13 cellular contexts compared by ENCODE assay signal in the genomic region with DNA sequence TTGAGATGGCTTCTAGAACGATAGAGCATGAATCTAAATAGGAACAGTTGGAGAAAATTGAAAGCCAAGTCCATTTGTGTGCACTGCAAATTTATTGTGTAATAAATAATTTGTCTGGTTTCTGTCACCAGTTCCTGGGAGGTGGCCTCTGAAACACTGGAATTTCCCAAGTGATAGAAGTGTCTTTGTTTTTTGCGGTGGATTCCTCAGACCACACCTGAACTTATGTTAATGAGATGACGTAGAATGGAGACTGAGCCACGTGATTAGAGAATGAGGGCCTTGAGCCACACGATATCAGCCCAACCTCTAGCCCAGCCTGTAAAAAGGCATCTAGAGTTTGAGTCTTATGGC.
"Had no signal": no experiment of that assay in that cellular context is flagged by ENCODE, and none has a peak within 500 bp of the region (broad histone marks: within the 10 kb centered on the region; RNA-seq: fewer than 3 reads in every experiment).

No MANE protein-coding gene starts in this region.

- H3K4me3 Mint-ChIP-seq: activated B cell treated with CpG ODN at 0.5 μM for 24 hours; activated CD4-positive, alpha-beta T cell treated with anti-CD3 and anti-CD28 coated beads, Interleukin-2, amount 10 ng/mL, durations not matched to agents 24 days and 14 days; central memory CD8-positive, alpha-beta T cell; dendritic cell treated with granulocyte-macrophage colony-stimulating factor and Interleukin-4, amounts not matched to agents 40 ng/mL and 50 ng/mL, for 4 days; effector memory CD8-positive, alpha-beta T cell; nephron; T-helper 17 cell had no signal

- H3K27me3 Mint-ChIP-seq: dendritic cell treated with granulocyte-macrophage colony-stimulating factor and Interleukin-4, amounts not matched to agents 40 ng/mL and 50 ng/mL, for 4 days had no signal

- H3K9me3 Mint-ChIP-seq: activated B cell treated with CpG ODN at 0.5 μM for 24 hours; activated CD4-positive, alpha-beta T cell treated with anti-CD3 and anti-CD28 coated beads, Interleukin-2, amount 10 ng/mL, durations not matched to agents 24 days and 14 days; activated T-helper 2 cell treated with anti-CD3 and anti-CD28 coated beads, Interferon-gamma antibody, Interleukin-2, Interleukin-4, amounts not matched to agents 10 μg/mL and 5 μg/mL and 100 μg/mL, durations not matched to agents 14 hours and 24 hours and 36 hours; dendritic cell treated with granulocyte-macrophage colony-stimulating factor and Interleukin-4, amounts not matched to agents 40 ng/mL and 50 ng/mL, for 4 days; nephron had no signal

- H3K27ac Mint-ChIP-seq: activated B cell treated with CpG ODN at 0.5 μM for 24 hours; activated CD4-positive, alpha-beta T cell treated with anti-CD3 and anti-CD28 coated beads, Interleukin-2, amount 10 ng/mL, durations not matched to agents 24 days and 14 days; activated T-helper 2 cell treated with anti-CD3 and anti-CD28 coated beads, Interferon-gamma antibody, Interleukin-2, Interleukin-4, amounts not matched to agents 10 μg/mL and 5 μg/mL and 100 μg/mL, durations not matched to agents 14 hours and 24 hours and 36 hours; dendritic cell treated with granulocyte-macrophage colony-stimulating factor and Interleukin-4, amounts not matched to agents 40 ng/mL and 50 ng/mL, for 4 days; effector memory CD8-positive, alpha-beta T cell; nephron; T-helper 17 cell had no signal

- DNase-seq: activated B cell treated with CpG ODN at 0.5 μM for 24 hours; activated CD4-positive, alpha-beta T cell treated with anti-CD3 and anti-CD28 coated beads, Interleukin-2, amount 10 ng/mL, durations not matched to agents 24 days and 14 days; activated naive CD4-positive, alpha-beta T cell treated with anti-CD3 and anti-CD28 coated beads, Interleukin-2, amount 50 U/mL, for 16 hours; effector memory CD8-positive, alpha-beta T cell; mesenchymal stem cell; stimulated activated CD4-positive, alpha-beta T cell treated with anti-CD3 and anti-CD28 coated beads, Interleukin-4, amount 100 ng/mL, for 1 hour; stimulated activated CD8-positive, alpha-beta memory T cell treated with anti-CD3 and anti-CD28 coated beads, Interleukin-4, amount 100 ng/mL, for 48 hours; stimulated activated naive CD8-positive, alpha-beta T cell treated with anti-CD3 and anti-CD28 coated beads, Interleukin-15, Interleukin-2, amounts not matched to agents 100 U/mL and 50 U/mL, for 24 hours; T-helper 17 cell had no signal

- H3K4me1 Mint-ChIP-seq: activated B cell treated with CpG ODN at 0.5 μM for 24 hours; activated CD4-positive, alpha-beta T cell treated with anti-CD3 and anti-CD28 coated beads, Interleukin-2, amount 10 ng/mL, durations not matched to agents 24 days and 14 days; central memory CD8-positive, alpha-beta T cell; T-helper 17 cell had no signal
